In genomic region chr3:4396599-4396998, GRCh38 we compare ENCODE assay signal across 19 cellular contexts.
"Had no signal": no experiment of that assay in that cellular context is flagged by ENCODE, and none has a peak within 500 bp of the region (broad histone marks: within the 10 kb centered on the region; RNA-seq: fewer than 3 reads in every experiment).

No MANE protein-coding gene starts in this region.

- H3K27me3 Mint-ChIP-seq: naive thymus-derived CD4-positive, alpha-beta T cell; progenitor cell of endocrine pancreas had no signal

- H3K27ac ChIP-seq: epithelial cell of prostate, heart right ventricle, sigmoid colon, upper lobe of left lung, WERI-Rb-1 had no signal

- H3K9me3 ChIP-seq: heart right ventricle, sigmoid colon, upper lobe of left lung had no signal

- ATAC-seq: heart right ventricle; left lobe of liver; naive thymus-derived CD4-positive, alpha-beta T cell had no signal

- H3K27me3 ChIP-seq: heart right ventricle, sigmoid colon, upper lobe of left lung had no signal

- DNase-seq: activated CD4-positive, alpha-beta T cell treated with anti-CD3 and anti-CD28 coated beads for 1 hour; activated CD4-positive, alpha-beta T cell treated with anti-CD3 and anti-CD28 coated beads, Interleukin-2, amount 50 U/mL, for 1 hour; activated naive CD4-positive, alpha-beta T cell treated with Interleukin-2 at 50 U/mL for 16 hours; activated T-cell treated with anti-CD3 and anti-CD28 coated beads for 4 hours; cortex of kidney; heart right ventricle; naive thymus-derived CD4-positive, alpha-beta T cell; retina; sigmoid colon; stimulated activated CD4-positive, alpha-beta T cell treated with anti-CD3 and anti-CD28 coated beads, Interleukin-15, amount 100 ng/mL, for 24 hours; stimulated activated naive CD4-positive, alpha-beta T cell; SW 1271; upper lobe of left lung; WERI-Rb-1 had no signal

- H3K36me3 ChIP-seq: WERI-Rb-1 had no signal

- H3K4me1 ChIP-seq: sigmoid colon, upper lobe of left lung had no signal

- H3K4me2 ChIP-seq: smooth muscle cell had no signal

- H3K27ac Mint-ChIP-seq: progenitor cell of endocrine pancreas had no signal

- H3K4me3 ChIP-seq: heart right ventricle, lung, sigmoid colon, smooth muscle cell, upper lobe of left lung had no signal
